In genomic region chr12:55966408-55967281, GRCh38 we compare ENCODE assay signal across 8 cellular contexts. TPM values are rescaled to one million over a fixed set of nuclear protein-coding genes. Genes with fewer than 3 reads are reported as not detected.
DNase-seq lines count a peak whose midpoint lies in the region; ATAC-seq and TF ChIP-seq lines count a peak whose summit lies in the region.

TSS of gene CDK2 (plus strand) at chr12:55966830. CDS start at chr12:55967009, 179 bp downstream.

- TF ChIP-seq POLR2A in right lobe of liver (IDR thresholded peaks at IDR 0.05), result peak; percentile 80

- H3K4me1 ChIP-seq in right lobe of liver, result peaks cover 0 to 12% (median 3%) of the 10 kb centered on the region in 4 donors

- H3K36me3 ChIP-seq in right lobe of liver, result no peaks in the 10 kb centered on the region

- WGBS in right lobe of liver (ENCODE audit: insufficient coverage, low coverage, low lambda C conversion rate, missing lambda C conversion rate), result under 1% methylated on average over 27 of the region's 45 CpGs

- H3K27me3 Mint-ChIP-seq in CD14-positive monocyte (ENCODE audit: low read depth in 3 of 3), result peaks cover 0 to 2% (median 2%) of the 10 kb centered on the region in 3 donors

- H3K4me3 ChIP-seq in right lobe of liver, result peak within 1 kb of the TSS; percentile 76 to 83 (median 82)

- peaks cover 0 to 5% of the 10 kb centered on the region in 2 donors for H3K36me3 Mint-ChIP-seq in CD14-positive monocyte

- intact Hi-C loops in CD14-positive monocyte (cut with micrococcal nuclease) (loop anchor here in 1 of 2 donors (5.0 kb wide), 1 partner anchor 34 kb away; the partner anchor contains the start of gene DGKA), right lobe of liver (cut with DNase I) (no loop called here)

- peak within 1 kb of the TSS; percentile 78 to 95 (median 90) for H3K27ac Mint-ChIP-seq in CD14-positive monocyte

- no peaks in the 10 kb centered on the region for H3K9me3 Mint-ChIP-seq in CD14-positive monocyte

- ATAC-seq in GM19328 (IDR thresholded peaks at IDR 0.05; ENCODE audit: unreplicated experiment), result peak; percentile 92
- peak; percentile 83 for ATAC-seq in HG03469 (IDR thresholded peaks at IDR 0.05; ENCODE audit: unreplicated experiment)
- ATAC-seq in right lobe of liver, result peak; percentile 98 to 99 (median 98)

- DNase-seq in CD14-positive monocyte (ENCODE audit: low spot score) (peak; percentile 72), NCI-H748 treated with DMSO at 0.1 percent for 48 hours (lab: John Stamatoyannopoulos, UW) (peak; percentile 71), dermis microvascular lymphatic vessel endothelial cell (ENCODE audit: low read depth in 2 of 2) (peak; percentile 65 to 85), right lobe of liver (peak; percentile 93 to 96 (median 95))
- DNase-seq in activated CD4-positive, alpha-beta T cell treated with anti-CD3 and anti-CD28 coated beads, Interleukin-2, amount 50 U/mL, for 4 hours, result peak; percentile 83
- DNase-seq in stimulated activated CD4-positive, alpha-beta T cell treated with anti-CD3 and anti-CD28 coated beads, Interleukin-4, amount 100 ng/mL, for 24 hours, result peak; percentile 93

- TF ChIP-seq CTCF in CD14-positive monocyte (IDR thresholded peaks at IDR 0.05) (no peak), right lobe of liver (IDR thresholded peaks at IDR 0.05) (no peak)

- H3K4me1 Mint-ChIP-seq in CD14-positive monocyte, result peaks cover 23% of the 10 kb centered on the region

- peak within 1 kb of the TSS; percentile 91 to 94 for H3K4me3 Mint-ChIP-seq in CD14-positive monocyte

- peak within 1 kb of the TSS; percentile 75 to 91 (median 81) for H3K27ac ChIP-seq in right lobe of liver

- H3K9me3 ChIP-seq in right lobe of liver, result no peaks in the 10 kb centered on the region

- no peaks in the 10 kb centered on the region for H3K27me3 ChIP-seq in right lobe of liver

RNA-seq across cellular contexts. Expression of gene CDK2, which starts in this region (rescaled TPM):
- polyA plus RNA-seq in CD14-positive monocyte, result 1 to 10 TPM; 4.1 to 4.7 TPM
- 24.0 and 26.3 TPM in 2 replicates for total RNA-seq in dermis microvascular lymphatic vessel endothelial cell
- 10 to 100 TPM in 3 of 6 experiments, 1 to 10 TPM in 3; 8.0 to 14.9 (median 10.6) TPM for total RNA-seq in right lobe of liver

Comparison
In these comparisons a context has a peak if more than half of its experiments do, and no peak if none do; other contexts are left out.
1. Peak in every context shown above with its lines: DNase-seq, ATAC-seq, H3K4me3 ChIP-seq and H3K27ac ChIP-seq.